9 cellular contexts compared by ENCODE assay signal in genomic region chrX:56797966-56798711, GRCh38.
DNase-seq lines count a peak whose midpoint lies in the region; ATAC-seq and TF ChIP-seq lines count a peak whose summit lies in the region.
"Had no signal": no experiment of that assay in that cellular context is flagged by ENCODE, and none has a peak within 500 bp of the region (broad histone marks: within the 10 kb centered on the region; RNA-seq: fewer than 3 reads in every experiment).

No MANE protein-coding gene starts in this region.

- H3K27ac Mint-ChIP-seq in CD8-positive, alpha-beta T cell = peak overlapping the region; percentile 77

- H3K27ac ChIP-seq in CD8-positive, alpha-beta T cell (ENCODE audit: low read depth, low read length) = no peak overlapping the region
- H3K27ac ChIP-seq in MM.1S (ENCODE audit: low read length) (no peak overlapping the region), body of pancreas (no peak overlapping the region)

- H4K20me1 ChIP-seq in MM.1S (ENCODE audit: insufficient read depth, low read length) = no peaks in the 10 kb centered on the region

- H3K9me3 Mint-ChIP-seq in CD8-positive, alpha-beta T cell = no peaks in the 10 kb centered on the region

- H3K9me2 ChIP-seq in MM.1S (replicated peaks; ENCODE audit: insufficient read depth, low read length) = no peaks in the 10 kb centered on the region

- no peaks in the 10 kb centered on the region for H3K36me3 ChIP-seq in CD8-positive, alpha-beta T cell (ENCODE audit: insufficient read depth, low read length)
- no peaks in the 10 kb centered on the region for H3K36me3 ChIP-seq in MM.1S (replicated peaks; ENCODE audit: insufficient read depth, low read length)
- H3K36me3 ChIP-seq in body of pancreas (replicated peaks in 1 of 2; ENCODE audit: insufficient read depth in 1 of 2, low read depth in 2 of 2) = no peaks in the 10 kb centered on the region

- no peaks in the 10 kb centered on the region for H3K9me3 ChIP-seq in CD8-positive, alpha-beta T cell (ENCODE audit: low read length)
- H3K9me3 ChIP-seq in MM.1S (replicated peaks; ENCODE audit: insufficient read depth, low read length) = no peaks in the 10 kb centered on the region
- no peaks in the 10 kb centered on the region for H3K9me3 ChIP-seq in body of pancreas

- peaks cover 43% of the 10 kb centered on the region for H3K4me1 ChIP-seq in CD8-positive, alpha-beta T cell (ENCODE audit: insufficient read depth, low read length)
- peaks cover 14% of the 10 kb centered on the region for H3K4me1 ChIP-seq in MM.1S (ENCODE audit: low read length)
- peaks cover 8% of the 10 kb centered on the region for H3K4me1 ChIP-seq in body of pancreas

- peak in 1 of 7 experiments; percentile 48 for DNase-seq in CD8-positive, alpha-beta T cell
- DNase-seq in MM.1S (peak; percentile 59), body of pancreas (peak; percentile 16 to 70 (median 58)), mucosa of gallbladder (ENCODE audit: low spot score) (peak; percentile 9), middle frontal gyrus (ENCODE audit: extremely low spot score, low spot score) (no peak), CD1c-positive myeloid dendritic cell (ENCODE audit: extremely low spot score) (no peak), GM10248 (ENCODE audit: extremely low spot score) (no peak)
- DNase-seq: NCI-H2107 had no signal

- H2AFZ ChIP-seq in MM.1S (ENCODE audit: low read length) = no peak overlapping the region

- peaks cover 19% of the 10 kb centered on the region for H3K36me3 Mint-ChIP-seq in CD8-positive, alpha-beta T cell

- intact Hi-C loops in CD8-positive, alpha-beta T cell (cut with DNase I, micrococcal nuclease) = no loop called here
- intact Hi-C loops in body of pancreas (cut with DNase I) = no loop called here

- H3K4me3 Mint-ChIP-seq in CD8-positive, alpha-beta T cell = no peak overlapping the region

- H3F3A ChIP-seq in MM.1S (ENCODE audit: insufficient read depth, low read length) = no peaks in the 10 kb centered on the region

- no peak overlapping the region for H3K4me3 ChIP-seq in CD8-positive, alpha-beta T cell (ENCODE audit: low read depth, low read length)
- no peak overlapping the region for H3K4me3 ChIP-seq in MM.1S (ENCODE audit: low read length)
- no peak overlapping the region for H3K4me3 ChIP-seq in body of pancreas

- H3K27me3 Mint-ChIP-seq in CD8-positive, alpha-beta T cell (ENCODE audit: low read depth) = no peaks in the 10 kb centered on the region

- no peaks in the 10 kb centered on the region for H3K27me3 ChIP-seq in CD8-positive, alpha-beta T cell (ENCODE audit: insufficient read depth, low read length)
- H3K27me3 ChIP-seq in MM.1S (replicated peaks; ENCODE audit: insufficient read depth, low read length) (no peaks in the 10 kb centered on the region), body of pancreas (no peaks in the 10 kb centered on the region)

- WGBS in body of pancreas, 2 donors = 28% methylated on average over 8 of the region's 8 CpGs; no CpG with 5 or more reads in 1 of the 2 donors

- no peak overlapping the region for H3K9ac ChIP-seq in MM.1S (ENCODE audit: low read length)

- H3K4me2 ChIP-seq in MM.1S (ENCODE audit: low read depth, low read length) = peak overlapping the region; percentile 35; the same call in 1 of the 2 replicates

- TF ChIP-seq POLR2A in body of pancreas (IDR thresholded peaks at IDR 0.05) = no peak

- peaks cover 46% of the 10 kb centered on the region for H3K4me1 Mint-ChIP-seq in CD8-positive, alpha-beta T cell (ENCODE audit: low read depth)

- CTCF ChIA-PET in CD8-positive, alpha-beta T cell (lab: Charles Lee) = no interaction called here
- CTCF ChIA-PET in GM10248 (lab: Yijun Ruan, JAX) = no interaction called here

- no peaks in the 10 kb centered on the region for H3K79me2 ChIP-seq in MM.1S (ENCODE audit: low read length)

- no peak for ATAC-seq in CD8-positive, alpha-beta T cell
- ATAC-seq in body of pancreas = no peak
- ATAC-seq in GM21528 (IDR thresholded peaks at IDR 0.05; ENCODE audit: low FRiP score, unreplicated experiment) = no peak

- POLR2A ChIA-PET in CD8-positive, alpha-beta T cell (lab: Charles Lee) = no interaction called here
- POLR2A ChIA-PET in GM10248 (lab: Yijun Ruan, JAX) = no interaction called here

- no peak for TF ChIP-seq CTCF in CD8-positive, alpha-beta T cell (IDR thresholded peaks at IDR 0.05)
- TF ChIP-seq CTCF in MM.1S (IDR thresholded peaks at IDR 0.05; ENCODE audit: low read length) (no peak), body of pancreas (IDR thresholded peaks at IDR 0.05) (no peak), GM10248 (IDR thresholded peaks at IDR 0.05; ENCODE audit: control extremely low read depth, extremely low read depth, low read depth, missing control alignments) (no peak)

Comparison
In these comparisons a context has a peak if more than half of its experiments do, and no peak if none do; other contexts are left out.
1. DNase-seq: peak in MM.1S (single experiment), body of pancreas (4 of 4) and mucosa of gallbladder (single experiment); none in middle frontal gyrus (single experiment), CD1c-positive myeloid dendritic cell (single experiment) and GM10248 (single experiment).